Comparison of ENCODE assay signal across 7 cellular contexts in genomic region chr1:44738985-44739360, GRCh38. TPM values are rescaled to one million over a fixed set of nuclear protein-coding genes. Genes with fewer than 3 reads are reported as not detected.
A peak's percentile ranks its signal among the peaks of the same experiment; 100 is the strongest.
DNase-seq lines count a peak whose midpoint lies in the region; ATAC-seq and TF ChIP-seq lines count a peak whose summit lies in the region.
"Not testable (repeated sequence)": the region's sequence is repeated elsewhere in the genome, so short reads cannot be mapped to it uniquely, and the experiment has no call there.
"Had no signal": no experiment of that assay in that cellular context is flagged by ENCODE, and none has a peak within 500 bp of the region (broad histone marks: within the 10 kb centered on the region; RNA-seq: fewer than 3 reads in every experiment).

No MANE protein-coding gene starts in this region.

- H3K27me3 Mint-ChIP-seq in activated T-cell treated with anti-CD3 and anti-CD28 coated beads, Interleukin-2, amount 50 U/mL, for 4 hours (ENCODE audit: low read depth); effector memory CD8-positive, alpha-beta T cell: not testable (repeated sequence)

- H3K9me2 ChIP-seq in Karpas-422 (replicated peaks; ENCODE audit: insufficient read depth, low read length), result not testable (repeated sequence)

- H3K27me3 ChIP-seq in Karpas-422 (ENCODE audit: low read length); liver (ENCODE audit: control insufficient read depth in 4 of 4, insufficient read depth in 4 of 4, low read length in 3 of 4): not testable (repeated sequence)

- DNase-seq in AG10803 (ENCODE audit: low read depth), result peak; percentile 14
- DNase-seq in Karpas-422; activated T-cell treated with anti-CD3 and anti-CD28 coated beads, Interleukin-2, amount 50 U/mL, for 4 hours; effector memory CD8-positive, alpha-beta T cell; skeletal muscle cell (ENCODE audit: low read depth): not testable (repeated sequence)

- not testable (repeated sequence) for H4K20me1 ChIP-seq in Karpas-422 (ENCODE audit: insufficient read depth, low read depth, low read length)

- H3K4me1 Mint-ChIP-seq in activated T-cell treated with anti-CD3 and anti-CD28 coated beads, Interleukin-2, amount 50 U/mL, for 4 hours (ENCODE audit: low read depth), result peaks cover 14% of the 10 kb centered on the region
- peaks cover 6 to 19% of the 10 kb centered on the region in 2 donors for H3K4me1 Mint-ChIP-seq in effector memory CD8-positive, alpha-beta T cell (ENCODE audit: low read depth in 2 of 2)

- peaks cover 18% of the 10 kb centered on the region for H3K4me1 ChIP-seq in Karpas-422 (ENCODE audit: low read length)
- peaks cover 3 to 11% (median 9%) of the 10 kb centered on the region in 4 donors for H3K4me1 ChIP-seq in liver (ENCODE audit: control insufficient read depth in 4 of 4, insufficient read depth in 4 of 4, low read length in 3 of 4)

- peak in 1 of 2 donors; percentile 2 for ATAC-seq in activated T-cell treated with anti-CD3 and anti-CD28 coated beads, Interleukin-2, amount 50 U/mL, for 4 hours
- peak; percentile 4 for ATAC-seq in effector memory CD8-positive, alpha-beta T cell (replicated peaks)

- peak overlapping the region; percentile 94 for H3K4me2 ChIP-seq in Karpas-422 (ENCODE audit: low read depth, low read length, poor library complexity, severe bottlenecking)

- not testable (repeated sequence) for H3K9me3 Mint-ChIP-seq in activated T-cell treated with anti-CD3 and anti-CD28 coated beads, Interleukin-2, amount 50 U/mL, for 4 hours; effector memory CD8-positive, alpha-beta T cell

- peaks cover 35% of the 10 kb centered on the region for H3K79me2 ChIP-seq in Karpas-422 (ENCODE audit: low read length)

- H3K4me3 Mint-ChIP-seq in activated T-cell treated with anti-CD3 and anti-CD28 coated beads, Interleukin-2, amount 50 U/mL, for 4 hours, result peak overlapping the region; percentile 82
- H3K4me3 Mint-ChIP-seq in effector memory CD8-positive, alpha-beta T cell, result peak overlapping the region; percentile 87 to 89

- TF ChIP-seq CTCF in AG10803 (conservative IDR thresholded peaks at IDR 0.05; ENCODE audit: low read length); liver (IDR thresholded peaks at IDR 0.05; ENCODE audit: low read depth, low read length, missing input control): not testable (repeated sequence)

- H3K36me3 Mint-ChIP-seq in activated T-cell treated with anti-CD3 and anti-CD28 coated beads, Interleukin-2, amount 50 U/mL, for 4 hours (ENCODE audit: insufficient read depth); effector memory CD8-positive, alpha-beta T cell (ENCODE audit: insufficient read depth): not testable (repeated sequence)

- H3K36me3 ChIP-seq in Karpas-422 (ENCODE audit: insufficient read depth, low read length), result peaks cover 11% of the 10 kb centered on the region; the same call in 1 of the 2 replicates
- H3K36me3 ChIP-seq in liver (ENCODE audit: control insufficient read depth in 4 of 4, insufficient read depth in 3 of 4, low read depth in 1 of 4, low read length in 3 of 4), result not testable (repeated sequence)

- H3K9ac ChIP-seq in Karpas-422 (ENCODE audit: low read length) (peak overlapping the region; percentile 82), liver (ENCODE audit: low read depth in 1 of 2, low read length in 2 of 2) (peak overlapping the region; percentile 81 to 91)

- H3K4me3 ChIP-seq in AG10803 (ENCODE audit: low read length) (peak overlapping the region; percentile 63), Karpas-422 (ENCODE audit: low read length) (peak overlapping the region; percentile 76), liver (ENCODE audit: low read depth in 1 of 3, low read length in 3 of 3) (peak overlapping the region; percentile 55 to 86 (median 75)), skeletal muscle cell (ENCODE audit: low read depth, low read length) (peak overlapping the region; percentile 74)

- WGBS in liver, result 23% methylated on average over 1 of the region's 1 CpG

- H2AFZ ChIP-seq in Karpas-422 (ENCODE audit: low read length), result peak overlapping the region; percentile 25; the same call in 1 of the 2 replicates

- TF ChIP-seq RAD21 in liver (IDR thresholded peaks at IDR 0.05), result not testable (repeated sequence)

- not testable (repeated sequence) for H3K9me3 ChIP-seq in Karpas-422 (ENCODE audit: low read length); liver (ENCODE audit: control insufficient read depth in 4 of 4, low read length in 3 of 4)

- H3K27ac ChIP-seq in Karpas-422 (ENCODE audit: low read length), result peak overlapping the region; percentile 72
- peak overlapping the region; percentile 84 to 90 for H3K27ac ChIP-seq in liver (ENCODE audit: low read depth in 1 of 2, low read length in 2 of 2)

- H3K27ac Mint-ChIP-seq in effector memory CD8-positive, alpha-beta T cell, result peak overlapping the region; percentile 88 to 91

RNA-seq across cellular contexts. Expression of gene KIF2C, which starts 0.7 kb away (rescaled TPM):
- 26.7 and 33.9 TPM in 2 replicates for total RNA-seq in Karpas-422 (2014; rRNA removed; shearing (Covaris generic); ENCODE audit: low replicate concordance)
- total RNA-seq in activated T-cell treated with anti-CD3 and anti-CD28 coated beads, Interleukin-2, amount 50 U/mL, for 4 hours, result 1 to 10 TPM; 5.0 to 8.1 (median 8.1) TPM
- total RNA-seq in liver, result 10 to 100 TPM in 1 of 2 donors, under 1 TPM in 1; 0.17 to 26.7 TPM
- polyA plus RNA-seq in liver, result 1 to 10 TPM in 1 of 2 donors, under 1 TPM in 1; 0.21 to 1.3 TPM

RNA-seq across cellular contexts. Expression of gene RNU5D-1, which starts 8.0 kb away (rescaled TPM):
- not detected in 2 replicates for total RNA-seq in Karpas-422 (2014; rRNA removed; shearing (Covaris generic); ENCODE audit: low replicate concordance)
- total RNA-seq in activated T-cell treated with anti-CD3 and anti-CD28 coated beads, Interleukin-2, amount 50 U/mL, for 4 hours, result not detected
- not detected for total RNA-seq in liver
- polyA plus RNA-seq in liver, result not detected
- total RNA-seq: occipital lobe had no signal

RNA-seq across cellular contexts. Expression of gene RPS8, which starts 36.4 kb away (rescaled TPM):
- 3,372 and 3,624 TPM in 2 replicates for total RNA-seq in Karpas-422 (2014; rRNA removed; shearing (Covaris generic); ENCODE audit: low replicate concordance)
- 1,000 to 10,000 TPM; 2,825 to 3,013 (median 2,945) TPM for total RNA-seq in activated T-cell treated with anti-CD3 and anti-CD28 coated beads, Interleukin-2, amount 50 U/mL, for 4 hours
- total RNA-seq in liver, result 100 to 1,000 TPM; 474 to 891 TPM
- polyA plus RNA-seq in liver, result 100 to 1,000 TPM; 258 to 676 TPM

RNA-seq across cellular contexts. Expression of gene BEST4, which starts 49.0 kb away (rescaled TPM):
- total RNA-seq in Karpas-422 (2014; rRNA removed; shearing (Covaris generic); ENCODE audit: low replicate concordance), result 1.0 and 1.3 TPM in 2 replicates
- under 1 TPM; 0.53 to 0.63 (median 0.57) TPM for total RNA-seq in activated T-cell treated with anti-CD3 and anti-CD28 coated beads, Interleukin-2, amount 50 U/mL, for 4 hours
- total RNA-seq in liver, result under 1 TPM in 1 of 2 donors, not detected in 1; 0.05 TPM
- not detected for polyA plus RNA-seq in liver
